Comparison of ENCODE assay signal across 29 cellular contexts in genomic region chr9:109681301-109681700, GRCh38.
"Had no signal": no experiment of that assay in that cellular context is flagged by ENCODE, and none has a peak within 500 bp of the region (broad histone marks: within the 10 kb centered on the region; RNA-seq: fewer than 3 reads in every experiment).

No MANE protein-coding gene starts in this region.

- H3K9me3 ChIP-seq: esophagus squamous epithelium, gastroesophageal sphincter had no signal

- H3K27ac ChIP-seq: brain microvascular endothelial cell, epithelial cell of prostate, esophagus squamous epithelium, gastroesophageal sphincter, heart right ventricle, hepatocyte had no signal

- H3K27me3 ChIP-seq: brain microvascular endothelial cell, gastroesophageal sphincter, heart right ventricle, hepatocyte had no signal

- H3K4me1 ChIP-seq: esophagus squamous epithelium, gastroesophageal sphincter, heart right ventricle had no signal

- H3K4me3 ChIP-seq: esophagus squamous epithelium, gastroesophageal sphincter, heart right ventricle, hepatocyte had no signal

- H2AFZ ChIP-seq: hepatocyte had no signal

- DNase-seq: activated CD4-positive, alpha-beta T cell treated with anti-CD3 and anti-CD28 coated beads for 1 hour; activated CD4-positive, alpha-beta T cell treated with anti-CD3 and anti-CD28 coated beads for 48 hours; activated CD4-positive, alpha-beta T cell treated with anti-CD3 and anti-CD28 coated beads, Interleukin-2, amount 50 U/mL, for 1 hour; activated CD4-positive, alpha-beta T cell treated with anti-CD3 and anti-CD28 coated beads, Interleukin-2, amount 50 U/mL, for 48 hours; activated CD8-positive, alpha-beta memory T cell treated with anti-CD3 and anti-CD28 coated beads for 24 hours; activated CD8-positive, alpha-beta T cell treated with anti-CD3 and anti-CD28 coated beads for 36 hours; activated effector memory CD4-positive, alpha-beta T cell treated with Interleukin-2 at 50 U/mL for 16 hours; activated gamma-delta T cell treated with Interleukin-2 at 50 U/mL for 16 hours; activated naive CD4-positive, alpha-beta T cell treated with anti-CD3 and anti-CD28 coated beads, Interleukin-2, amount 50 U/mL, for 16 hours; activated naive CD4-positive, alpha-beta T cell treated with Interleukin-2 at 50 U/mL for 16 hours; activated T-cell treated with anti-CD3 and anti-CD28 coated beads, Interleukin-2, amount 50 U/mL, for 4 hours; amniotic stem cell; anterior cingulate cortex; brain microvascular endothelial cell; cortex of kidney; effector CD8-positive, alpha-beta T cell; esophagus squamous epithelium; foreskin melanocyte; heart right ventricle; T-helper 2 cell had no signal

- H3K79me2 ChIP-seq: hepatocyte had no signal

- ATAC-seq: activated CD8-positive, alpha-beta T cell treated with anti-CD3 and anti-CD28 coated beads for 36 hours; activated T-cell treated with anti-CD3 and anti-CD28 coated beads, Interleukin-2, amount 50 U/mL, for 4 hours; activated T-helper 17 cell treated with anti-CD3 and anti-CD28 coated beads, Interleukin-2, amount 50 U/mL, for 72 hours; gastroesophageal sphincter; heart right ventricle had no signal

- H3K4me2 ChIP-seq: hepatocyte had no signal

- FAIRE-seq: astrocyte, bronchial epithelial cell, colon, endometrium, endothelial cell of umbilical vein had no signal

- H3K36me3 ChIP-seq: brain microvascular endothelial cell, esophagus squamous epithelium, gastroesophageal sphincter, heart right ventricle had no signal
